9 cellular contexts compared by ENCODE assay signal in genomic region chr3:36904641-36905040, GRCh38. TPM values are rescaled to one million over a fixed set of nuclear protein-coding genes. Genes with fewer than 3 reads are reported as not detected.
DNase-seq lines count a peak whose midpoint lies in the region; ATAC-seq and TF ChIP-seq lines count a peak whose summit lies in the region.
"Had no signal": no experiment of that assay in that cellular context is flagged by ENCODE, and none has a peak within 500 bp of the region (broad histone marks: within the 10 kb centered on the region; RNA-seq: fewer than 3 reads in every experiment).

No MANE protein-coding gene starts in this region.

- in situ Hi-C loops in transverse colon (cut with MboI; ENCODE audit: low pct_ligation_motif_present in 1 of 4, low pct_unique_long_range_greater_than_20kb in 1 of 4, low sequenced_read_pairs in 3 of 4): loop anchor here in 1 of 4 donors (5.0 kb wide), 1 partner anchor 53 kb away; no protein-coding TSS in a partner anchor

- peaks cover 83% of the 10 kb centered on the region for H3K4me1 Mint-ChIP-seq in activated naive CD8-positive, alpha-beta T cell treated with anti-CD3 and anti-CD28 coated beads, Interleukin-2, amount 50 U/mL, for 24 hours

- TF ChIP-seq EP300 in transverse colon (IDR thresholded peaks at IDR 0.05; ENCODE audit: low read depth): no peak

- no peaks in the 10 kb centered on the region for H3K27me3 Mint-ChIP-seq in activated naive CD8-positive, alpha-beta T cell treated with anti-CD3 and anti-CD28 coated beads, Interleukin-2, amount 50 U/mL, for 24 hours

- intact Hi-C loops in heart left ventricle (cut with DNase I) (loop anchor here in 8 of 10 donors (5.0 to 10.0 kb wide), 4 partner anchors 38 to 310 kb away; no protein-coding TSS in a partner anchor), transverse colon (cut with DNase I; ENCODE audit: low total_unique reads) (no loop called here)

- peaks cover 7% of the 10 kb centered on the region for H3K36me3 Mint-ChIP-seq in activated naive CD8-positive, alpha-beta T cell treated with anti-CD3 and anti-CD28 coated beads, Interleukin-2, amount 50 U/mL, for 24 hours (ENCODE audit: low read depth)

- H3K4me3 ChIP-seq in heart left ventricle: no peak overlapping the region
- no peak overlapping the region for H3K4me3 ChIP-seq in transverse colon

- H3K9me3 Mint-ChIP-seq in activated naive CD8-positive, alpha-beta T cell treated with anti-CD3 and anti-CD28 coated beads, Interleukin-2, amount 50 U/mL, for 24 hours: no peaks in the 10 kb centered on the region

- 57 to 70% (median 61%) methylated on average over 3 of the region's 3 CpGs for WGBS in heart left ventricle, 4 donors
- WGBS in transverse colon (ENCODE audit: low coverage in 1 of 2), 2 donors: 83 to 100% methylated on average over 1 to 3 of the region's 3 CpGs

- no peak overlapping the region for H3K27ac Mint-ChIP-seq in activated naive CD8-positive, alpha-beta T cell treated with anti-CD3 and anti-CD28 coated beads, Interleukin-2, amount 50 U/mL, for 24 hours

- DNase-seq in SIG-M5 treated with dmso at 0.1 percent for 504 hours (lab: John Stamatoyannopoulos, UW; ENCODE audit: unreplicated experiment) (peak; percentile 31), SIG-M5 (lab: John Stamatoyannopoulos, UW) (no peak), SK-N-DZ (ENCODE audit: low spot score) (peak; percentile 22), heart left ventricle (peak in 4 of 5 donors; percentile 25 to 60 (median 48)), transverse colon (no peak)
- DNase-seq in activated naive CD8-positive, alpha-beta T cell treated with anti-CD3 and anti-CD28 coated beads, Interleukin-2, amount 50 U/mL, for 24 hours: no peak

- no peak overlapping the region for H3K4me3 Mint-ChIP-seq in activated naive CD8-positive, alpha-beta T cell treated with anti-CD3 and anti-CD28 coated beads, Interleukin-2, amount 50 U/mL, for 24 hours

- H3K27ac ChIP-seq in heart left ventricle: no peak overlapping the region
- no peak overlapping the region for H3K27ac ChIP-seq in transverse colon
- H3K27ac ChIP-seq: epithelial cell of prostate had no signal

- H3K9me3 ChIP-seq in heart left ventricle (no peaks in the 10 kb centered on the region), transverse colon (no peaks in the 10 kb centered on the region)

- TF ChIP-seq CTCF in heart left ventricle (IDR thresholded peaks at IDR 0.05) (peak; percentile 33 to 66 (median 53)), transverse colon (IDR thresholded peaks at IDR 0.05) (peak; percentile 33 to 47 (median 34))

- ATAC-seq in heart left ventricle (peak; percentile 74 to 89 (median 80)), HG03280 (IDR thresholded peaks at IDR 0.05; ENCODE audit: unreplicated experiment) (no peak), HG03025 (IDR thresholded peaks at IDR 0.05; ENCODE audit: low FRiP score, unreplicated experiment) (no peak)
- ATAC-seq in activated naive CD8-positive, alpha-beta T cell treated with anti-CD3 and anti-CD28 coated beads, Interleukin-2, amount 50 U/mL, for 24 hours: no peak

- H3K27me3 ChIP-seq in heart left ventricle: no peaks in the 10 kb centered on the region
- H3K27me3 ChIP-seq in transverse colon: no peaks in the 10 kb centered on the region

- H3K4me1 ChIP-seq in heart left ventricle (peaks cover 0 to 43% (median 6%) of the 10 kb centered on the region in 12 donors), transverse colon (peaks cover 0 to 23% (median 14%) of the 10 kb centered on the region in 4 donors)

- TF ChIP-seq POLR2A in heart left ventricle (IDR thresholded peaks at IDR 0.05) (no peak), transverse colon (IDR thresholded peaks at IDR 0.05) (no peak)

- H3K36me3 ChIP-seq in heart left ventricle (peaks cover 0 to 33% (median 11%) of the 10 kb centered on the region in 9 donors), transverse colon (no peaks in the 10 kb centered on the region)

RNA-seq across cellular contexts. Expression of gene TRANK1, which starts 40.2 kb away (rescaled TPM):
- 0.03 TPM in 1 of 2 replicates, not detected in the other for polyA plus RNA-seq in SK-N-DZ (2014; cell fraction: cytosol; rRNA removed)
- polyA plus RNA-seq in SK-N-DZ (2014; cell fraction: nucleus; rRNA removed): 0.06 and 0.09 TPM in 2 replicates
- total RNA-seq in heart left ventricle (10 to 100 TPM in 2 of 9 donors, 1 to 10 TPM in 7; 2.2 to 27.9 (median 4.9) TPM), transverse colon (100 to 1,000 TPM in 3 of 4 donors, 10 to 100 TPM in 1; 91.5 to 179 (median 116) TPM)
- polyA plus RNA-seq in heart left ventricle: 1 to 10 TPM; 2.2 to 3.0 TPM

Comparison
In these comparisons a context has a peak if more than half of its experiments do, and no peak if none do; other contexts are left out.
1. DNase-seq: peak in SIG-M5 treated with dmso at 0.1 percent for 504 hours (single experiment), SK-N-DZ (single experiment) and heart left ventricle (4 of 5); none in SIG-M5 (single experiment), transverse colon (single experiment) and activated naive CD8-positive, alpha-beta T cell treated with anti-CD3 and anti-CD28 coated beads, Interleukin-2, amount 50 U/mL, for 24 hours (single experiment).
2. ATAC-seq: peak in heart left ventricle (4 of 4); none in HG03280 (single experiment), activated naive CD8-positive, alpha-beta T cell treated with anti-CD3 and anti-CD28 coated beads, Interleukin-2, amount 50 U/mL, for 24 hours (single experiment) and HG03025 (single experiment).